Comparison of ENCODE assay signal across 9 cellular contexts in genomic region chr6:160269122-160269521, GRCh38. TPM values are rescaled to one million over a fixed set of nuclear protein-coding genes. Genes with fewer than 3 reads are reported as not detected.
"Had no signal": no experiment of that assay in that cellular context is flagged by ENCODE, and none has a peak within 500 bp of the region (broad histone marks: within the 10 kb centered on the region; RNA-seq: fewer than 3 reads in every experiment).

No MANE protein-coding gene starts in this region.

- FAIRE-seq: HepG2, HTR-8/SVneo had no signal

- DNase-seq: IMR-90, KBM-7, KG1 had no signal

- H3K27ac ChIP-seq: HL-60 had no signal

- H3K4me3 Mint-ChIP-seq: IgD-negative memory B cell had no signal

- ATAC-seq: HepG2 had no signal

- H3K27ac Mint-ChIP-seq: IgD-negative memory B cell had no signal

- H3K36me3 Mint-ChIP-seq: IgD-negative memory B cell had no signal

RNA-seq across cellular contexts. Expression of gene SLC22A2, which starts 10.5 kb away (rescaled TPM):
- total RNA-seq: HepG2, HT-29, HT1080, IMR-90 had no signal
- polyA plus RNA-seq: HepG2, IgD-negative memory B cell, IMR-90 had no signal
